In genomic region chr21:42607525-42608102, GRCh38 we compare ENCODE assay signal across 19 cellular contexts. TPM values are rescaled to one million over a fixed set of nuclear protein-coding genes. Genes with fewer than 3 reads are reported as not detected.
DNase-seq lines count a peak whose midpoint lies in the region; ATAC-seq and TF ChIP-seq lines count a peak whose summit lies in the region.
"Had no signal": no experiment of that assay in that cellular context is flagged by ENCODE, and none has a peak within 500 bp of the region (broad histone marks: within the 10 kb centered on the region; RNA-seq: fewer than 3 reads in every experiment).

No MANE protein-coding gene starts in this region.

- peaks cover 24% of the 10 kb centered on the region for H3K9me3 Mint-ChIP-seq in nephron

- peak; percentile 66 for ATAC-seq in left colon
- no peak for ATAC-seq in HG03354 (IDR thresholded peaks at IDR 0.05; ENCODE audit: poor library complexity, severe bottlenecking, unreplicated experiment)
- ATAC-seq in GM19351 (IDR thresholded peaks at IDR 0.05; ENCODE audit: unreplicated experiment): no peak

- H3K4me1 Mint-ChIP-seq in nephron: no peaks in the 10 kb centered on the region

- no peak overlapping the region for H3K4me3 Mint-ChIP-seq in nephron

- peak; percentile 63 for DNase-seq in epithelial cell of proximal tubule (ENCODE audit: low read depth)
- DNase-seq in left colon: no peak
- DNase-seq in stimulated activated CD4-positive, alpha-beta T cell treated with anti-CD3 and anti-CD28 coated beads, Interleukin-4, amount 100 ng/mL, for 4 hours: no peak
- no peak for DNase-seq in AG20443 (ENCODE audit: low spot score)
- DNase-seq: Calu3; CD4-positive, alpha-beta memory T cell; KBM-7; MM.1S; NCI-H1048; NCI-H1417 treated with DMSO at 0.1 percent for 48 hours; NCI-H187 treated with DMSO at 0.1 percent for 48 hours; NCI-H2107; NCI-H446 treated with DMSO at 0.1 percent for 48 hours; NCI-H526 treated with DMSO at 0.1 percent for 48 hours; SJCRH30 had no signal

- peaks cover 7% of the 10 kb centered on the region for H3K27me3 Mint-ChIP-seq in nephron (ENCODE audit: low read depth)

- no peak overlapping the region for H3K4me3 ChIP-seq in epithelial cell of proximal tubule (ENCODE audit: low read depth, low read length)
- H3K4me3 ChIP-seq: BLaER1, SJCRH30 had no signal

- intact Hi-C loops in left colon (cut with DNase I, micrococcal nuclease): no loop called here

- peaks cover 7% of the 10 kb centered on the region for H3K36me3 Mint-ChIP-seq in nephron (ENCODE audit: low read depth)

- TF ChIP-seq CTCF in epithelial cell of proximal tubule (conservative IDR thresholded peaks at IDR 0.05; ENCODE audit: low read depth, low read length): no peak
- no peak for TF ChIP-seq CTCF in nephron (IDR thresholded peaks at IDR 0.05; ENCODE audit: unreplicated experiment in 3 of 3)

- peak overlapping the region; percentile 82 to 91 (median 89) for H3K27ac Mint-ChIP-seq in nephron

RNA-seq across cellular contexts. Expression of gene PDE9A, which starts 45.8 kb away (rescaled TPM):
- total RNA-seq in epithelial cell of proximal tubule (1.3 and 2.0 TPM in 2 replicates), left colon (100 to 1,000 TPM; 117 to 236 TPM)

Comparison
In these comparisons a context has a peak if more than half of its experiments do, and no peak if none do; other contexts are left out.
1. RNA of gene PDE9A, which starts 45.8 kb away (total RNA-seq): 117 to 236 TPM in left colon; 1.3 to 2.0 TPM in epithelial cell of proximal tubule; every median in the first group is over 10 times any median in the second.